Comparison of ENCODE assay signal across 1 cellular context in the genomic region with DNA sequence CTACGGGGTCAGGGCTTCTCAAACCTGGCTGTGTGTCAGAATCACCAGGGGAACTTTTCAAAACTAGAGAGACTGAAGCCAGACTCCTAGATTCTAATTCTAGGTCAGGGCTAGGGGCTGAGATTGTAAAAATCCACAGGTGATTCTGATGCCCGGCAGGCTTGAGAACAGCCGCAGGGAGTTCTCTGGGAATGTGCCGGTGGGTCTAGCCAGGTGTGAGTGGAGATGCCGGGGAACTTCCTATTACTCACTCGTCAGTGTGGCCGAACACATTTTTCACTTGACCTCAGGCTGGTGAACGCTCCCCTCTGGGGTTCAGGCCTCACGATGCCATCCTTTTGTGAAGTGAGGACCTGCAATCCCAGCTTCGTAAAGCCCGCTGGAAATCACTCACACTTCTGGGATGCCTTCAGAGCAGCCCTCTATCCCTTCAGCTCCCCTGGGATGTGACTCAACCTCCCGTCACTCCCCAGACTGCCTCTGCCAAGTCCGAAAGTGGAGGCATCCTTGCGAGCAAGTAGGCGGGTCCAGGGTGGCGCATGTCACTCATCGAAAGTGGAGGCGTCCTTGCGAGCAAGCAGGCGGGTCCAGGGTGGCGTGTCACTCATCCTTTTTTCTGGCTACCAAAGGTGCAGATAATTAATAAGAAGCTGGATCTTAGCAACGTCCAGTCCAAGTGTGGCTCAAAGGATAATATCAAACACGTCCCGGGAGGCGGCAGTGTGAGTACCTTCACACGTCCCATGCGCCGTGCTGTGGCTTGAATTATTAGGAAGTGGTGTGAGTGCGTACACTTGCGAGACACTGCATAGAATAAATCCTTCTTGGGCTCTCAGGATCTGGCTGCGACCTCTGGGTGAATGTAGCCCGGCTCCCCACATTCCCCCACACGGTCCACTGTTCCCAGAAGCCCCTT.
TF ChIP-seq lines count a peak whose summit lies in the region.

No MANE protein-coding gene starts in this region.

TF ChIP-seq in SK-N-SH treated with all-trans-retinoic acid at 6 μM for 48 hours, 23 proteins besides CTCF, POLR2A, EP300 and RAD21 (continued from another document):
- TF ChIP-seq, protein P1, sequence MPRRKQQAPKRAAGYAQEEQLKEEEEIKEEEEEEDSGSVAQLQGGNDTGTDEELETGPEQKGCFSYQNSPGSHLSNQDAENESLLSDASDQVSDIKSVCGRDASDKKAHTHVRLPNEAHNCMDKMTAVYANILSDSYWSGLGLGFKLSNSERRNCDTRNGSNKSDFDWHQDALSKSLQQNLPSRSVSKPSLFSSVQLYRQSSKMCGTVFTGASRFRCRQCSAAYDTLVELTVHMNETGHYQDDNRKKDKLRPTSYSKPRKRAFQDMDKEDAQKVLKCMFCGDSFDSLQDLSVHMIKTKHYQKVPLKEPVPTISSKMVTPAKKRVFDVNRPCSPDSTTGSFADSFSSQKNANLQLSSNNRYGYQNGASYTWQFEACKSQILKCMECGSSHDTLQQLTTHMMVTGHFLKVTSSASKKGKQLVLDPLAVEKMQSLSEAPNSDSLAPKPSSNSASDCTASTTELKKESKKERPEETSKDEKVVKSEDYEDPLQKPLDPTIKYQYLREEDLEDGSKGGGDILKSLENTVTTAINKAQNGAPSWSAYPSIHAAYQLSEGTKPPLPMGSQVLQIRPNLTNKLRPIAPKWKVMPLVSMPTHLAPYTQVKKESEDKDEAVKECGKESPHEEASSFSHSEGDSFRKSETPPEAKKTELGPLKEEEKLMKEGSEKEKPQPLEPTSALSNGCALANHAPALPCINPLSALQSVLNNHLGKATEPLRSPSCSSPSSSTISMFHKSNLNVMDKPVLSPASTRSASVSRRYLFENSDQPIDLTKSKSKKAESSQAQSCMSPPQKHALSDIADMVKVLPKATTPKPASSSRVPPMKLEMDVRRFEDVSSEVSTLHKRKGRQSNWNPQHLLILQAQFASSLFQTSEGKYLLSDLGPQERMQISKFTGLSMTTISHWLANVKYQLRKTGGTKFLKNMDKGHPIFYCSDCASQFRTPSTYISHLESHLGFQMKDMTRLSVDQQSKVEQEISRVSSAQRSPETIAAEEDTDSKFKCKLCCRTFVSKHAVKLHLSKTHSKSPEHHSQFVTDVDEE (CRISPR knock-in tag; IDR thresholded peaks at IDR 0.05) = no peak
- no peak for TF ChIP-seq OSR1 (CRISPR knock-in tag; IDR thresholded peaks at IDR 0.05)
